In the genomic region with DNA sequence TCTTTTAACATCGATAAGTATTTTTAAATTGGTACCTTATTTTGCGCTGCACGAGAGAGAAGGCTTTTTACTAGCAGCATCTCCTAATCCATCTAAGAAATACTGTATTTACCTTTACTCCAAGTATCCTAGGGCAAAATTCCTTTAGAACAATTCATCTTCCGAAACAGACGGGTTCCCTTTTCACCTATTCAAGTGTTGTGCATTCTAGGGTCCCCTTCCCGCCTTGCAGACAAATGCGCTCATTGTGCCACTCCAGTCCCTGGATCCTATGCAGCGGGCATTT, we compare ENCODE assay signal across 8 cellular contexts. TPM values are rescaled to one million over a fixed set of nuclear protein-coding genes. Genes with fewer than 3 reads are reported as not detected.
A peak's percentile ranks its signal among the peaks of the same experiment; 100 is the strongest.
DNase-seq lines count a peak whose midpoint lies in the region; ATAC-seq and TF ChIP-seq lines count a peak whose summit lies in the region.

No MANE protein-coding gene starts in this region.

- H3K27me3 Mint-ChIP-seq in activated naive CD4-positive, alpha-beta T cell treated with anti-CD3 and anti-CD28 coated beads for 36 hours (ENCODE audit: low read depth): no peaks in the 10 kb centered on the region

- no peak for DNase-seq in activated naive CD4-positive, alpha-beta T cell treated with anti-CD3 and anti-CD28 coated beads for 36 hours
- no peak for DNase-seq in activated naive CD4-positive, alpha-beta T cell treated with anti-CD3 and anti-CD28 coated beads, Interleukin-2, amount 50 U/mL, for 16 hours
- DNase-seq in adrenal gland (no peak), left lung (no peak), tibial nerve (ENCODE audit: low spot score in 2 of 2) (no peak), A172 (ENCODE audit: low spot score) (no peak)
- DNase-seq in stimulated activated CD4-positive, alpha-beta T cell treated with anti-CD3 and anti-CD28 coated beads, Interleukin-15, amount 100 ng/mL, for 24 hours: no peak

- TF ChIP-seq POLR2A in adrenal gland (IDR thresholded peaks at IDR 0.05) (no peak), tibial nerve (IDR thresholded peaks at IDR 0.05) (no peak)

- peaks cover 38% of the 10 kb centered on the region for H3K4me1 Mint-ChIP-seq in activated naive CD4-positive, alpha-beta T cell treated with anti-CD3 and anti-CD28 coated beads for 36 hours (ENCODE audit: low read depth)

- no peaks in the 10 kb centered on the region for H3K9me3 ChIP-seq in adrenal gland (replicated peaks in 1 of 3)
- H3K9me3 ChIP-seq in left lung: no peaks in the 10 kb centered on the region
- H3K9me3 ChIP-seq in tibial nerve: no peaks in the 10 kb centered on the region

- no peaks in the 10 kb centered on the region for H3K27me3 ChIP-seq in adrenal gland
- no peaks in the 10 kb centered on the region for H3K27me3 ChIP-seq in left lung
- H3K27me3 ChIP-seq in tibial nerve: no peaks in the 10 kb centered on the region

- H3K9me3 Mint-ChIP-seq in activated naive CD4-positive, alpha-beta T cell treated with anti-CD3 and anti-CD28 coated beads for 36 hours: no peaks in the 10 kb centered on the region

- H3K4me1 ChIP-seq in adrenal gland (replicated peaks in 1 of 2): peaks cover 9 to 37% of the 10 kb centered on the region in 2 donors
- H3K4me1 ChIP-seq in left lung: peaks cover 0 to 38% of the 10 kb centered on the region in 2 donors
- H3K4me1 ChIP-seq in tibial nerve: peaks cover 0 to 45% (median 22%) of the 10 kb centered on the region in 4 donors

- intact Hi-C loops in activated naive CD4-positive, alpha-beta T cell treated with anti-CD3 and anti-CD28 coated beads for 36 hours (cut with micrococcal nuclease): loop anchor here (2.0 to 5.0 kb wide), 5 partner anchors 48 to 686 kb away; no protein-coding TSS in a partner anchor
- intact Hi-C loops in adrenal gland (cut with DNase I) (loop anchor here (2.0 to 10.0 kb wide), 2 partner anchors 72 kb away; no protein-coding TSS in a partner anchor), left lung (cut with DNase I) (no loop called here)

- 24 to 30% (median 26%) methylated on average over 8 of the region's 8 CpGs for WGBS in adrenal gland, 4 donors
- WGBS in tibial nerve, 2 donors: 24 to 28% methylated on average over 8 of the region's 8 CpGs

- peak overlapping the region in 3 of 5 donors; percentile 99 to 100 (median 100) for H3K27ac ChIP-seq in adrenal gland
- peak overlapping the region; percentile 100 for H3K27ac ChIP-seq in left lung
- peak overlapping the region; percentile 99 to 100 (median 100) for H3K27ac ChIP-seq in tibial nerve

- H3K4me3 Mint-ChIP-seq in activated naive CD4-positive, alpha-beta T cell treated with anti-CD3 and anti-CD28 coated beads for 36 hours: peak overlapping the region; percentile 82

- no peak for TF ChIP-seq CTCF in adrenal gland (IDR thresholded peaks at IDR 0.05)
- TF ChIP-seq CTCF in left lung (IDR thresholded peaks at IDR 0.05): no peak
- no peak for TF ChIP-seq CTCF in tibial nerve (IDR thresholded peaks at IDR 0.05)

- peaks cover 6% of the 10 kb centered on the region for H3K36me3 Mint-ChIP-seq in activated naive CD4-positive, alpha-beta T cell treated with anti-CD3 and anti-CD28 coated beads for 36 hours (ENCODE audit: low read depth)

- H3K4me3 ChIP-seq in adrenal gland (peak overlapping the region in 2 of 4 donors; percentile 91 to 100), left lung (peak overlapping the region; percentile 93 to 94), tibial nerve (peak overlapping the region; percentile 90 to 94 (median 92))

- ATAC-seq in left lung (no peak), GM19455 (IDR thresholded peaks at IDR 0.05; ENCODE audit: unreplicated experiment) (no peak)

- H3K27ac Mint-ChIP-seq in activated naive CD4-positive, alpha-beta T cell treated with anti-CD3 and anti-CD28 coated beads for 36 hours: peak overlapping the region; percentile 84

- CTCF ChIA-PET in activated naive CD4-positive, alpha-beta T cell treated with anti-CD3 and anti-CD28 coated beads for 36 hours (lab: Charles Lee): interaction anchor here (1.1 to 2.4 kb wide), 2 partner anchors 49 to 57 kb away, joined by 3 to 9 read pairs; no protein-coding TSS in a partner anchor

- TF ChIP-seq EP300 in tibial nerve (IDR thresholded peaks at IDR 0.05): no peak

- H3K36me3 ChIP-seq in adrenal gland (replicated peaks in 1 of 2) (no peaks in the 10 kb centered on the region), left lung (no peaks in the 10 kb centered on the region), tibial nerve (no peaks in the 10 kb centered on the region)

RNA-seq across cellular contexts. Expression of gene SCAF8, which starts 0.7 kb away (rescaled TPM):
- total RNA-seq in activated naive CD4-positive, alpha-beta T cell treated with anti-CD3 and anti-CD28 coated beads for 36 hours: 10 to 100 TPM; 27.2 to 28.0 TPM
- total RNA-seq in adrenal gland: 10 to 100 TPM; 25.6 to 41.5 (median 39.5) TPM
- polyA plus RNA-seq in adrenal gland: 10 to 100 TPM; 13.9 to 31.0 (median 16.2) TPM
- 10 to 100 TPM; 34.3 to 34.7 TPM for total RNA-seq in left lung
- total RNA-seq in tibial nerve: 10 to 100 TPM; 41.1 to 50.7 (median 44.9) TPM
- 22.4 and 30.8 TPM in 2 replicates for total RNA-seq in A172 (2014; rRNA removed; shearing (Covaris generic))

Comparison
In these comparisons a context has a peak if more than half of its experiments do, and no peak if none do; other contexts are left out.
1. intact Hi-C loops: an anchor here in activated naive CD4-positive, alpha-beta T cell treated with anti-CD3 and anti-CD28 coated beads for 36 hours (2.0 to 5.0 kb wide) and adrenal gland (2.0 to 10.0 kb wide); none called in left lung.